8 cellular contexts compared by ENCODE assay signal in genomic region chr11:134332189-134332631, GRCh38. TPM values are rescaled to one million over a fixed set of nuclear protein-coding genes. Genes with fewer than 3 reads are reported as not detected.
DNase-seq lines count a peak whose midpoint lies in the region; ATAC-seq, FAIRE-seq and TF ChIP-seq lines count a peak whose summit lies in the region.

No MANE protein-coding gene starts in this region.

- intact Hi-C loops in head of caudate nucleus (cut with DNase I) = no loop called here
- intact Hi-C loops in psoas muscle (cut with DNase I) = no loop called here

- WGBS in psoas muscle, 3 donors = 2 to 4% (median 2%) methylated on average over 25 to 40 of the region's 40 CpGs

- H3K9me3 ChIP-seq in psoas muscle = no peaks in the 10 kb centered on the region

- TF ChIP-seq POLR2A in GM18505 (IDR thresholded peaks at IDR 0.05; ENCODE audit: borderline replicate concordance, extremely low read depth, insufficient read depth, insufficient read length) = no peak

- ATAC-seq in GM18505 (IDR thresholded peaks at IDR 0.05; ENCODE audit: unreplicated experiment) (peak; percentile 25), HG02763 (IDR thresholded peaks at IDR 0.05; ENCODE audit: unreplicated experiment) (peak; percentile 20), psoas muscle (peak; percentile 30 to 55 (median 45)), HG02678 (IDR thresholded peaks at IDR 0.05; ENCODE audit: unreplicated experiment) (no peak)

- DNase-seq in activated CD4-positive, CD25-positive, alpha-beta regulatory T cell treated with anti-CD3 and anti-CD28 coated beads, Interleukin-2, amount 50 U/mL, for 72 hours = peak; percentile 34
- peak in 22 of 42 donors; percentile 9 to 51 (median 28) for DNase-seq in head of caudate nucleus
- no peak for DNase-seq in psoas muscle
- no peak for DNase-seq in RCC 7860 (ENCODE audit: low spot score)
- no peak for DNase-seq in GM03348 (ENCODE audit: low spot score)

- no peak for FAIRE-seq in RCC 7860 (lab: Jason Lieb, UNC)

- TF ChIP-seq CTCF in psoas muscle (IDR thresholded peaks at IDR 0.05) = no peak

- H3K4me3 ChIP-seq in psoas muscle = peak overlapping the region; percentile 78

- peaks cover 9% of the 10 kb centered on the region for H3K4me1 ChIP-seq in psoas muscle

- H3K27ac ChIP-seq in psoas muscle = no peak overlapping the region

- peaks cover 0 to 8% (median 0%) of the 10 kb centered on the region in 3 donors for H3K27me3 ChIP-seq in psoas muscle (ENCODE audit: insufficient read depth in 3 of 3, low read length in 2 of 3)

- no peaks in the 10 kb centered on the region for H3K36me3 ChIP-seq in psoas muscle (ENCODE audit: insufficient read depth in 1 of 2, low read depth in 1 of 2)

RNA-seq across cellular contexts. Expression of gene GLB1L2, which starts 0.4 kb away (rescaled TPM):
- total RNA-seq in psoas muscle = 1 to 10 TPM in 2 of 4 donors, under 1 TPM in 2; 0.30 to 1.5 (median 0.87) TPM
- polyA plus RNA-seq in psoas muscle = 1 to 10 TPM in 1 of 3 donors, under 1 TPM in 2; 0.14 to 1.2 (median 0.91) TPM

RNA-seq across cellular contexts. Expression of gene GLB1L3, which starts 56.0 kb away (rescaled TPM):
- total RNA-seq in psoas muscle = not detected
- not detected for polyA plus RNA-seq in psoas muscle

Comparison
In these comparisons a context has a peak if more than half of its experiments do, and no peak if none do; other contexts are left out.
1. DNase-seq: peak in activated CD4-positive, CD25-positive, alpha-beta regulatory T cell treated with anti-CD3 and anti-CD28 coated beads, Interleukin-2, amount 50 U/mL, for 72 hours (single experiment) and head of caudate nucleus (22 of 42); none in psoas muscle (0 of 2), RCC 7860 (single experiment) and GM03348 (single experiment).